In the genomic region with DNA sequence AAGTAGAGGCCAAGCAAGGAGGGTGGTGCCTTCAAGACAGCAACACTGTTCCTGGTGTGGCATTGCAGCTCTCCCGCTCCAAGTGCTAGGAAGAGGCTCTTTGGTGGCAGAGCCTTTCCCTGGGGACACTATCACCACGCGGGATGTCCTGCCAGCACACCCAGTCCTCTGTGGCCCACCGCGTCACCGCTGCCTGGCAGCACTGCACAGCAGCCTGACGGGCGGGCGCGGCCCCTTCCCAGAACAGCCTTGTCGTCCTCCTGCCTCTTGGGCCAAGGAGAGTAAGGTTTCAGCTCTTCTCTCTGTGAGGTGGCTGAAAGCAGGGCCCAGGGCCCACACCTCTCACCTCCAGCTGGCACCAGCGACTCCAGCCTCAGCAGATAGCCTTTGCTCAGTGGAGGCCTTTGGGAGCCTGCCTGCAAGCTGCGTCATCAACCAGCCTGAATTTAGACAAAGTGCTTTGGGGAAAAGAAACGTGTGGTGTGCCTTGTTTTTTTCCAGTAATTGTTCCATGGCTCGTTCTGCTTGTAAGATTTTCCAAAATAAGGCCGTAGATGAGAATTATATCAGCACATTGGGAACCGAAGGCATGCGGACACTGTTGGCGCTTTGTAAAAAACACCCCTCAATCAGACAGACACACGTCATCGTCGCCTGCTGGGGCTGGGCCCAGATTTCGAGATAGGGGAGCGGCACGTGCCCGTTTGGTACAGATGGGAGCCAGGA, we compare ENCODE assay signal across 11 cellular contexts.
DNase-seq lines count a peak whose midpoint lies in the region; ATAC-seq and TF ChIP-seq lines count a peak whose summit lies in the region.
"Had no signal": no experiment of that assay in that cellular context is flagged by ENCODE, and none has a peak within 500 bp of the region (broad histone marks: within the 10 kb centered on the region; RNA-seq: fewer than 3 reads in every experiment).

No MANE protein-coding gene starts in this region.

- no peak for TF ChIP-seq CTCF in GM10248 (IDR thresholded peaks at IDR 0.05; ENCODE audit: control extremely low read depth, extremely low read depth, low read depth, missing control alignments)
- no peak for TF ChIP-seq CTCF in brain (conservative IDR thresholded peaks at IDR 0.05)

- no peak overlapping the region for H3K9ac ChIP-seq in stomach smooth muscle (ENCODE audit: low read length in 2 of 2)

- POLR2A ChIA-PET in GM10248 (lab: Yijun Ruan, JAX) = no interaction called here

- no peaks in the 10 kb centered on the region for H3K27me3 Mint-ChIP-seq in brain

- no peaks in the 10 kb centered on the region for H3K9me3 Mint-ChIP-seq in brain

- peak overlapping the region; percentile 69 for H3K27ac ChIP-seq in stomach smooth muscle (ENCODE audit: low read length)

- H3K4me3 ChIP-seq in stomach smooth muscle (ENCODE audit: low read length in 2 of 2) = no peak overlapping the region

- peaks cover 28 to 30% of the 10 kb centered on the region in 2 donors for H3K36me3 ChIP-seq in stomach smooth muscle (ENCODE audit: control insufficient read depth in 2 of 2, insufficient read depth in 2 of 2, low read length in 2 of 2)

- peaks cover 28% of the 10 kb centered on the region for H3K4me1 Mint-ChIP-seq in brain

- H3K4me1 ChIP-seq in stomach smooth muscle (ENCODE audit: control insufficient read depth, insufficient read depth, low read length) = peaks cover 63% of the 10 kb centered on the region

- DNase-seq in GM10248 (ENCODE audit: extremely low spot score) (peak; percentile 8), iris pigment epithelial cell (ENCODE audit: low read depth) (peak; percentile 13), A172 (ENCODE audit: low spot score) (no peak), middle frontal gyrus (ENCODE audit: extremely low spot score, low spot score) (no peak)
- DNase-seq: mesendoderm; NCI-H1436; NK-92 treated with Interleukin-12 subunit alpha and Interleukin-12 subunit beta, amount 100 ng/mL, for 24 hours had no signal

- peak overlapping the region in 4 of 5 experiments; percentile 23 to 86 (median 73) for H3K27ac Mint-ChIP-seq in brain

- H3K4me3 Mint-ChIP-seq in brain = no peak overlapping the region

- CTCF ChIA-PET in GM10248 (lab: Yijun Ruan, JAX) = interaction anchor here (1.3 to 2.0 kb wide), 2 partner anchors 12 to 51 kb away, joined by 3 to 5 read pairs; no protein-coding TSS in a partner anchor

- ATAC-seq in GM18870 (IDR thresholded peaks at IDR 0.05; ENCODE audit: unreplicated experiment) (no peak), HG02759 (IDR thresholded peaks at IDR 0.05; ENCODE audit: unreplicated experiment) (no peak)

- H3K9me3 ChIP-seq in stomach smooth muscle (ENCODE audit: control insufficient read depth in 2 of 2, low read length in 2 of 2) = no peaks in the 10 kb centered on the region

- no peaks in the 10 kb centered on the region for H3K27me3 ChIP-seq in stomach smooth muscle (ENCODE audit: control insufficient read depth in 1 of 2, insufficient read depth in 2 of 2, low read length in 2 of 2)

- H3K36me3 Mint-ChIP-seq in brain = peaks cover 48% of the 10 kb centered on the region

Comparison
In these comparisons a context has a peak if more than half of its experiments do, and no peak if none do; other contexts are left out.
1. DNase-seq: peak in GM10248 (single experiment) and iris pigment epithelial cell (single experiment); none in A172 (single experiment) and middle frontal gyrus (single experiment).